In genomic region chr17:68771867-68772515, GRCh38 we compare ENCODE assay signal across 8 cellular contexts.
DNase-seq lines count a peak whose midpoint lies in the region; ATAC-seq, FAIRE-seq and TF ChIP-seq lines count a peak whose summit lies in the region.

No MANE protein-coding gene starts in this region.

- H3K36me3 ChIP-seq in bronchial epithelial cell (ENCODE audit: control insufficient read depth, insufficient read depth, low read length) = no peaks in the 10 kb centered on the region

- peak; percentile 50 for ATAC-seq in GM18505 (IDR thresholded peaks at IDR 0.05; ENCODE audit: unreplicated experiment)
- ATAC-seq in HG03095 (IDR thresholded peaks at IDR 0.05; ENCODE audit: unreplicated experiment) = peak; percentile 55
- no peak for ATAC-seq in GM18873 (IDR thresholded peaks at IDR 0.05; ENCODE audit: low FRiP score, unreplicated experiment)

- peak; percentile 62 for TF ChIP-seq CTCF in bronchial epithelial cell (IDR thresholded peaks at IDR 0.05; ENCODE audit: insufficient read depth, low read length, severe bottlenecking)

- H3K27ac ChIP-seq in substantia nigra (ENCODE audit: low read depth, low read length, poor library complexity, severe bottlenecking) = peak overlapping the region; percentile 81

- H3K4me3 ChIP-seq in bronchial epithelial cell (ENCODE audit: low read depth, low read length) = no peak overlapping the region

- FAIRE-seq in bronchial epithelial cell (lab: Jason Lieb, UNC) = no peak

- DNase-seq in Ammon's horn (ENCODE audit: low spot score) (peak; percentile 87), NCI-H748 treated with DMSO at 0.1 percent for 48 hours (lab: John Stamatoyannopoulos, UW) (peak; percentile 48), bronchial epithelial cell (ENCODE audit: low read depth) (peak; percentile 48), kidney tubule cell (ENCODE audit: low spot score) (peak; percentile 65), substantia nigra (lab: John Stamatoyannopoulos, UW) (peak in 14 of 49 donors; percentile 3 to 58 (median 16))

- H3K27me3 ChIP-seq in bronchial epithelial cell (ENCODE audit: control insufficient read depth, insufficient read depth, low read length) = no peaks in the 10 kb centered on the region

- TF ChIP-seq POLR2A in GM18505 (IDR thresholded peaks at IDR 0.05; ENCODE audit: borderline replicate concordance, extremely low read depth, insufficient read depth, insufficient read length) = no peak
